Comparison of ENCODE assay signal across 13 cellular contexts in the genomic region with DNA sequence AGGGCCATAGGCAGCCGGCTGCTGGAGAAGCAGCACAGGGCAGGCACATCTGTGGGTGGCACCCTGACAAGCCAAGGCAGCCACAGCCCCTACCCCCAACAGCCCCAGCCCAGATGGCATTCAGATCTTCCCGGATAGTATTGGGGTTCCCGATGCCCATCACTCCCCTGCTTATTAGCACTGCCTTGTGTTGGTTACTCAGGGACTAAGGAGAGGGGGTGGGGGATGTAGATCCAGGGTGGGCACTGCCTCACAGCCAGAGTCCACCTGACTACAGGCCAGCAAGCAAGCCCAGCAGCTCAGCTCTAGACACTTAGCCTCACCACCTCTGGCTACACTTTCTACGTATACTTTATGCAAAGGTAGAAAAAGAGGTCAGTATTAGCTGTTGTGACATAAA. TPM values are rescaled to one million over a fixed set of nuclear protein-coding genes. Genes with fewer than 3 reads are reported as not detected.
DNase-seq lines count a peak whose midpoint lies in the region; TF ChIP-seq lines count a peak whose summit lies in the region.
"Not testable (repeated sequence)": the region's sequence is repeated elsewhere in the genome, so short reads cannot be mapped to it uniquely, and the experiment has no call there.
"Had no signal": no experiment of that assay in that cellular context is flagged by ENCODE, and none has a peak within 500 bp of the region (broad histone marks: within the 10 kb centered on the region; RNA-seq: fewer than 3 reads in every experiment).

No MANE protein-coding gene starts in this region.

- H3K4me3 ChIP-seq in esophagus muscularis mucosa: not testable (repeated sequence)

- H3K36me3 ChIP-seq in esophagus muscularis mucosa: not testable (repeated sequence)

- TF ChIP-seq EP300 in esophagus muscularis mucosa (IDR thresholded peaks at IDR 0.05): not testable (repeated sequence)

- not testable (repeated sequence) for H3K27ac ChIP-seq in esophagus muscularis mucosa (replicated peaks in 1 of 4)

- H3K9me3 ChIP-seq in esophagus muscularis mucosa: not testable (repeated sequence)

- intact Hi-C loops in esophagus muscularis mucosa (cut with DNase I): not testable (repeated sequence)

- 91% methylated on average over 3 of the region's 4 CpGs for WGBS in esophagus muscularis mucosa

- H3K27me3 ChIP-seq in esophagus muscularis mucosa: peaks cover 0 to 20% (median 0%) of the 10 kb centered on the region in 4 donors

- DNase-seq in H4 (ENCODE audit: low spot score): peak; percentile 0
- peak; percentile 57 for DNase-seq in esophagus muscularis mucosa (ENCODE audit: extremely low spot score)
- peak; percentile 68 for DNase-seq in mesenteric fat pad (ENCODE audit: low spot score)

- not testable (repeated sequence) for H3K4me1 ChIP-seq in esophagus muscularis mucosa

- not testable (repeated sequence) for TF ChIP-seq CTCF in esophagus muscularis mucosa (IDR thresholded peaks at IDR 0.05)

- TF ChIP-seq POLR2A in esophagus muscularis mucosa (IDR thresholded peaks at IDR 0.05; ENCODE audit: low read depth): not testable (repeated sequence)

RNA-seq across cellular contexts. Expression of a gene that starts 30.7 kb away (rescaled TPM):
- 0.06 TPM in 1 of 2 replicates, not detected in the other for total RNA-seq in H4 (2014; rRNA removed; shearing (Covaris generic))
- total RNA-seq in esophagus muscularis mucosa (not detected), mesenteric fat pad (not detected)
- total RNA-seq: A172; A673; B cell; Caco-2; Calu3; CD4-positive, alpha-beta memory T cell; CD4-positive, alpha-beta T cell; CD4-positive, CD25-positive, alpha-beta regulatory T cell; CD8-positive, alpha-beta T cell; Daoy had no signal

Comparison
In these comparisons a context has a peak if more than half of its experiments do, and no peak if none do; other contexts are left out.
1. DNase-seq: peak in every context shown above with its lines; median percentile 68 in mesenteric fat pad; 57 in esophagus muscularis mucosa; 0 in H4.